18 cellular contexts compared by ENCODE assay signal in the genomic region with DNA sequence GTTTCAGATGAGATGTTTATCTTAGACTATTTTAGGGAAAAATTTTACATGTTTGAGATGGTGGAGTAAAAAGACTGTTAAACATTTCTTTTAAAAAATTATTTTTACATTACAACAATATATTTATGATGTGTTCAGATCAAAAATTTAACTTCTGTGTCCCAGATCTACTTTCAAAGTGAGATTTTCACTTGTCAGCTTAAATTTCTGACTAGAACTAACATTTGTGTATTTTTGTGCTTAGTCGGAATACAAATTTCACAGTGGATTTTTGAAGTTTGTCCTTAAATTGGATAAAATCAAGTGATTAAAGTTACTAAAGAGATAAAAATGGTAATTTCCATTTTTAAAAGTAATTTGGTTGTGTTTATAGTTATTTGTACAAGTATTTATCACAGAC. TPM values are rescaled to one million over a fixed set of nuclear protein-coding genes. Genes with fewer than 3 reads are reported as not detected.
DNase-seq lines count a peak whose midpoint lies in the region; ATAC-seq, FAIRE-seq and TF ChIP-seq lines count a peak whose summit lies in the region.
"Had no signal": no experiment of that assay in that cellular context is flagged by ENCODE, and none has a peak within 500 bp of the region (broad histone marks: within the 10 kb centered on the region; RNA-seq: fewer than 3 reads in every experiment).

No MANE protein-coding gene starts in this region.

- dilution Hi-C loops in endothelial cell of umbilical vein (cut with MboI; ENCODE audit: extremely low pct_ligation_motif_present, low sequenced_read_pairs), result no loop called here

- intact Hi-C loops in endothelial cell of umbilical vein (cut with micrococcal nuclease), result no loop called here
- intact Hi-C loops in left ventricle myocardium inferior (cut with micrococcal nuclease), result no loop called here

- TF ChIP-seq CTCF in A549 (IDR thresholded peaks at IDR 0.05), result no peak
- no peak for TF ChIP-seq CTCF in endothelial cell of umbilical vein (IDR thresholded peaks at IDR 0.05; ENCODE audit: extremely low read depth in 1 of 2, insufficient read depth in 1 of 2, low read depth in 1 of 2, low read length in 2 of 2)
- no peak for TF ChIP-seq CTCF in left ventricle myocardium inferior (IDR thresholded peaks at IDR 0.05; ENCODE audit: borderline replicate concordance)

- H2BK120ac ChIP-seq in mesenchymal stem cell (ENCODE audit: low read depth, low read length), result no peak overlapping the region

- TF ChIP-seq POLR2A in A549 (IDR thresholded peaks at IDR 0.05; ENCODE audit: low read length), result no peak
- no peak for TF ChIP-seq POLR2A in endothelial cell of umbilical vein (IDR thresholded peaks at IDR 0.05; ENCODE audit: low read depth, low read length)

- H3K4me1 ChIP-seq in A549 (no peaks in the 10 kb centered on the region), endothelial cell of umbilical vein (ENCODE audit: control insufficient read depth, extremely low read depth, insufficient read depth, low read length) (no peaks in the 10 kb centered on the region), left ventricle myocardium inferior (peaks cover 9% of the 10 kb centered on the region), mesenchymal stem cell (ENCODE audit: control insufficient read depth, insufficient read depth, low read depth, low read length) (no peaks in the 10 kb centered on the region)

- H3K9me3 ChIP-seq in A549, result no peaks in the 10 kb centered on the region
- no peaks in the 10 kb centered on the region for H3K9me3 ChIP-seq in endothelial cell of umbilical vein (replicated peaks; ENCODE audit: control insufficient read depth, insufficient read depth, low read length)
- H3K9me3 ChIP-seq in left ventricle myocardium inferior (replicated peaks), result peaks cover 10% of the 10 kb centered on the region
- peaks cover 16% of the 10 kb centered on the region for H3K9me3 ChIP-seq in mesenchymal stem cell (ENCODE audit: control insufficient read depth, low read length)

- H4K20me1 ChIP-seq in endothelial cell of umbilical vein (replicated peaks; ENCODE audit: control insufficient read depth, extremely low read depth, insufficient read depth, low read length), result no peaks in the 10 kb centered on the region

- H2AFZ ChIP-seq in endothelial cell of umbilical vein (ENCODE audit: low read depth, low read length), result no peak overlapping the region
- no peak overlapping the region for H2AFZ ChIP-seq in mesenchymal stem cell (ENCODE audit: low read depth, low read length)

- H3K23ac ChIP-seq in mesenchymal stem cell (ENCODE audit: low read length in 2 of 2), result no peak overlapping the region

- H2BK5ac ChIP-seq in mesenchymal stem cell (ENCODE audit: low read depth, low read length, poor library complexity, severe bottlenecking), result no peak overlapping the region

- H3K36me3 ChIP-seq in endothelial cell of umbilical vein (ENCODE audit: control insufficient read depth in 2 of 2, extremely low read depth in 1 of 2, insufficient read depth in 2 of 2, low read length in 2 of 2) (no peaks in the 10 kb centered on the region), left ventricle myocardium inferior (peaks cover 65% of the 10 kb centered on the region), mesenchymal stem cell (ENCODE audit: control insufficient read depth in 1 of 2, insufficient read depth in 2 of 2, low read depth in 1 of 2, low read length in 2 of 2) (peaks cover 0 to 44% of the 10 kb centered on the region in 2 experiments)

- no peak overlapping the region for H3K18ac ChIP-seq in mesenchymal stem cell (ENCODE audit: low read depth in 1 of 2, low read length in 2 of 2)

- FAIRE-seq in A549 (lab: Jason Lieb, UNC), result no peak
- peak; percentile 30 for FAIRE-seq in RCC 7860 (lab: Jason Lieb, UNC)
- peak; percentile 33 for FAIRE-seq in endothelial cell of umbilical vein (lab: Jason Lieb, UNC)
- FAIRE-seq: GM12891, GM18507 had no signal

- TF ChIP-seq RAD21 in A549 (conservative IDR thresholded peaks at IDR 0.05 in 1 of 2, IDR thresholded peaks at IDR 0.05 in 1 of 2), result no peak

- ATAC-seq in A549 (no peak), HG02973 (IDR thresholded peaks at IDR 0.05; ENCODE audit: unreplicated experiment) (no peak)

- no peak for TF ChIP-seq EP300 in A549 (IDR thresholded peaks at IDR 0.05)

- H4K91ac ChIP-seq in mesenchymal stem cell (ENCODE audit: low read length), result no peak overlapping the region

- H3K27ac ChIP-seq in A549 (no peak overlapping the region), endothelial cell of umbilical vein (ENCODE audit: insufficient read depth, low read depth, low read length) (no peak overlapping the region), left ventricle myocardium inferior (replicated peaks) (no peak overlapping the region), mesenchymal stem cell (ENCODE audit: low read length, poor library complexity, severe bottlenecking) (no peak overlapping the region)

- CTCF ChIA-PET in A549 (lab: Yijun Ruan, JAX) (no interaction called here), endothelial cell of umbilical vein (lab: Charles Lee) (no interaction called here)

- DNase-seq in A549 (ENCODE audit: low read depth in 1 of 2, low spot score in 1 of 2) (no peak), RCC 7860 (ENCODE audit: low spot score) (no peak), endothelial cell of umbilical vein (ENCODE audit: low read depth, low spot score) (no peak), left ventricle myocardium inferior (no peak), mesenchymal stem cell (no peak)
- DNase-seq: C1 segment of cervical spinal cord; Calu3; CD4-positive, alpha-beta memory T cell; COR-L47; DMS53; DMS79 treated with DMSO at 0.1 percent for 48 hours; GF-D8; GOT3; H7; HCEC 1CT had no signal

- WGBS in A549 (ENCODE audit: missing lambda C conversion rate), result 93% methylated on average over 1 of the region's 1 CpG
- 100% methylated on average over 1 of the region's 1 CpG for WGBS in mesenchymal stem cell

- BruUV-seq in endothelial cell of umbilical vein (replicated peaks; lab: Mats Ljungman, UMichigan), result no TSS peak

- no peak overlapping the region for H2BK15ac ChIP-seq in mesenchymal stem cell (ENCODE audit: low read depth, poor library complexity, severe bottlenecking)

- no peak overlapping the region for H4K8ac ChIP-seq in mesenchymal stem cell (ENCODE audit: low read length)

- H3K14ac ChIP-seq in mesenchymal stem cell (ENCODE audit: low read length in 2 of 2), result no peak overlapping the region

- no peaks in the 10 kb centered on the region for H3K79me2 ChIP-seq in endothelial cell of umbilical vein (ENCODE audit: control insufficient read depth, insufficient read depth, low read length)

- H3K79me1 ChIP-seq in mesenchymal stem cell (replicated peaks; ENCODE audit: low read length, poor library complexity, severe bottlenecking), result no peaks in the 10 kb centered on the region

- H3K4ac ChIP-seq in mesenchymal stem cell (ENCODE audit: low read depth in 1 of 2, low read length in 2 of 2), result no peak overlapping the region

- no peaks in the 10 kb centered on the region for H3K9me1 ChIP-seq in endothelial cell of umbilical vein (replicated peaks; ENCODE audit: control insufficient read depth, extremely low read depth, insufficient read depth, low read length)

- H3K4me2 ChIP-seq in A549 (no peak overlapping the region), endothelial cell of umbilical vein (ENCODE audit: insufficient read depth, low read length) (no peak overlapping the region), mesenchymal stem cell (ENCODE audit: low read length, poor library complexity, severe bottlenecking) (no peak overlapping the region)

- H3K9ac ChIP-seq in endothelial cell of umbilical vein (replicated peaks; ENCODE audit: extremely low read depth, insufficient read depth, low read length) (no peak overlapping the region), mesenchymal stem cell (ENCODE audit: low read length) (no peak overlapping the region)

- H2AK5ac ChIP-seq in mesenchymal stem cell (ENCODE audit: low read length, severe bottlenecking), result no peak overlapping the region

- H3K4me3 ChIP-seq in A549 (no peak overlapping the region), endothelial cell of umbilical vein (replicated peaks in 1 of 3; ENCODE audit: insufficient read depth in 1 of 3, low read depth in 1 of 3, low read length in 3 of 3) (no peak overlapping the region), left ventricle myocardium inferior (no peak overlapping the region), mesenchymal stem cell (ENCODE audit: insufficient read depth in 1 of 2, low read depth in 1 of 2, low read length in 2 of 2) (no peak overlapping the region)

- H2BK12ac ChIP-seq in mesenchymal stem cell (ENCODE audit: low read length in 2 of 2), result no peak overlapping the region

- H3K27me3 ChIP-seq in endothelial cell of umbilical vein (ENCODE audit: control insufficient read depth in 2 of 2, insufficient read depth in 2 of 2, low read length in 2 of 2), result no peaks in the 10 kb centered on the region
- no peaks in the 10 kb centered on the region for H3K27me3 ChIP-seq in left ventricle myocardium inferior (ENCODE audit: low read depth)
- no peaks in the 10 kb centered on the region for H3K27me3 ChIP-seq in mesenchymal stem cell (ENCODE audit: control insufficient read depth in 1 of 2, insufficient read depth in 1 of 2, low read length in 2 of 2)

- POLR2A ChIA-PET in A549 (lab: Yijun Ruan, JAX), result no interaction called here
- POLR2A ChIA-PET in endothelial cell of umbilical vein (lab: Charles Lee), result no interaction called here

TF ChIP-seq in A549, 52 proteins besides CTCF, POLR2A, EP300 and RAD21 (continues in another document):
- TF ChIP-seq SMC3 (IDR thresholded peaks at IDR 0.05) (no peak), MAFK (IDR thresholded peaks at IDR 0.05; ENCODE audit: partially characterized antibody) (peak; percentile 4), HDAC2 (IDR thresholded peaks at IDR 0.05) (no peak)

TF ChIP-seq in endothelial cell of umbilical vein, 7 proteins besides CTCF, POLR2A, EP300 and RAD21 (continues in another document):
- no peak for TF ChIP-seq MYC (IDR thresholded peaks at IDR 0.05; ENCODE audit: low read depth, low read length)

RNA-seq across cellular contexts. Expression of gene TMEM106B, which starts 24.9 kb away (rescaled TPM):
- 94.8 and 123 TPM in 2 replicates for polyA plus RNA-seq in A549 (2011; rRNA removed)
- 23.5 and 26.4 TPM in 2 replicates for polyA plus RNA-seq in A549 (2012; cell fraction: cytosol; rRNA removed)
- polyA plus RNA-seq in A549 (2012; cell fraction: nucleus; rRNA removed), result 13.9 and 14.6 TPM in 2 replicates
- polyA plus RNA-seq in A549 (2017; fragmentation: RNase III; extraction: RNeasy Plus Mini Kit Qiagen cat#74134 plus additional on column Dnase treatment), result 65.2 to 80.8 TPM (median 70.9 TPM) in 3 replicates
- 32.9 and 34.3 TPM in 2 replicates for polyA minus RNA-seq in A549 (2011; rRNA and poly(A)+ RNA removed)
- 23.0 and 23.1 TPM in 2 replicates for total RNA-seq in endothelial cell of umbilical vein
- 9.3 and 13.7 TPM in 2 replicates for polyA plus RNA-seq in endothelial cell of umbilical vein
- polyA plus RNA-seq in endothelial cell of umbilical vein (2011; cell fraction: cytosol; rRNA removed), result 14.2 and 15.3 TPM in 2 replicates
- polyA plus RNA-seq in endothelial cell of umbilical vein (2011; cell fraction: nucleus; rRNA removed), result 10.4 and 12.9 TPM in 2 replicates
- polyA plus RNA-seq in endothelial cell of umbilical vein (2012), result 17.3 and 22.8 TPM in 2 replicates
- polyA minus RNA-seq in endothelial cell of umbilical vein, result 17.4 and 20.3 TPM in 2 replicates
- 24.7 TPM for polyA minus RNA-seq in endothelial cell of umbilical vein (2011; cell fraction: cytosol; rRNA and poly(A)+ RNA removed)
- 11.9 and 15.1 TPM in 2 replicates for polyA minus RNA-seq in endothelial cell of umbilical vein (2011; cell fraction: nucleus; rRNA and poly(A)+ RNA removed)
- total RNA-seq in left ventricle myocardium inferior, result 60.3 TPM
- 37.8 TPM for polyA plus RNA-seq in mesenchymal stem cell (2013, experiment 1 of 2)
- 40.9 TPM for polyA plus RNA-seq in mesenchymal stem cell (2013, experiment 2 of 2)
